ENCODE assay signal across 1 cellular context in the genomic region with DNA sequence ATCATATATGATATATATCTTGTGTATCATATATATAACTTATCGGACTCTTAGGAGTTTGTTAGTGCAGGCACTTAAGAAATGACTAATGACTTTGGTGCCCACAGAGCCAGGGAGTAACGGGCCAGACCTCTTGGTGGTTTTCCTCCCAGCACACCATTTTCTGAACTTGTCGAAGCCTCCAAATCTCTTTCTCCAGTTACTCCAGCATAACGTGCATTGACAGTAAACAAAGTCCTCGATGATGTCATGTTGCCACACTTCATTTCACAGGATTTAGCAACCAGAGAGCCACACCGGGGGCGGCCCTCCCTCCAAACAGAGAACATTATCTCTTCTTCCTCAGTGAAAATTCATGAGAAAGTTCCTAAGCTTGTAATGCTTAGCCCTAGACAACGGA.
TF ChIP-seq lines count a peak whose summit lies in the region.

No MANE protein-coding gene starts in this region.

TF ChIP-seq in K562, 482 proteins besides CTCF, POLR2A, EP300 and RAD21 (continued from another document):
- TF ChIP-seq NFATC3 (IDR thresholded peaks at IDR 0.05) (no peak), CEBPB (tag; IDR thresholded peaks at IDR 0.05) (0 out of 2 replicates have a peak, but pooled peaks have one; percentile 30), NR2F6 (CRISPR knock-in tag; IDR thresholded peaks at IDR 0.05) (no peak), CEBPG (CRISPR knock-in tag; IDR thresholded peaks at IDR 0.05) (no peak), CEBPG (tag; conservative IDR thresholded peaks at IDR 0.05 in 1 of 2, IDR thresholded peaks at IDR 0.05 in 1 of 2) (peak in 1 of 2 experiments; percentile 76; a peak in 2 of 4 replicates), ZNF707 (CRISPR knock-in tag; conservative IDR thresholded peaks at IDR 0.05) (no peak), TRIM28 (IDR thresholded peaks at IDR 0.05) (no peak), HNRNPH1 (optimal IDR thresholded peaks at IDR 0.05; ENCODE audit: low read depth, low read length) (no peak), ETS2 (tag; IDR thresholded peaks at IDR 0.05; ENCODE audit: borderline replicate concordance, poor library complexity, severe bottlenecking) (no peak), PCBP2 (IDR thresholded peaks at IDR 0.05; ENCODE audit: low read depth, low read length, poor library complexity, severe bottlenecking) (no peak), ATF7 (IDR thresholded peaks at IDR 0.05) (peak; percentile 26; the same call in 1 of the 2 replicates), ZNF133 (CRISPR knock-in tag; IDR thresholded peaks at IDR 0.05) (no peak), NFRKB (IDR thresholded peaks at IDR 0.05; ENCODE audit: low read depth) (no peak)
- TF ChIP-seq, protein P1, sequence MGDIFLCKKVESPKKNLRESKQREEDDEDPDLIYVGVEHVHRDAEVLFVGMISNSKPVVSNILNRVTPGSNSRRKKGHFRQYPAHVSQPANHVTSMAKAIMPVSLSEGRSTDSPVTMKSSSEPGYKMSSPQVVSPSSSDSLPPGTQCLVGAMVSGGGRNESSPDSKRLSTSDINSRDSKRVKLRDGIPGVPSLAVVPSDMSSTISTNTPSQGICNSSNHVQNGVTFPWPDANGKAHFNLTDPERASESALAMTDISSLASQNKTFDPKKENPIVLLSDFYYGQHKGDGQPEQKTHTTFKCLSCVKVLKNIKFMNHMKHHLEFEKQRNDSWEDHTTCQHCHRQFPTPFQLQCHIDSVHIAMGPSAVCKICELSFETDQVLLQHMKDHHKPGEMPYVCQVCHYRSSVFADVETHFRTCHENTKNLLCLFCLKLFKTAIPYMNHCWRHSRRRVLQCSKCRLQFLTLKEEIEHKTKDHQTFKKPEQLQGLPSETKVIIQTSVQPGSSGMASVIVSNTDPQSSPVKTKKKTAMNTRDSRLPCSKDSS (IDR thresholded peaks at IDR 0.05; ENCODE audit: low read depth, partially characterized antibody), result no peak
- TF ChIP-seq, protein P2, sequence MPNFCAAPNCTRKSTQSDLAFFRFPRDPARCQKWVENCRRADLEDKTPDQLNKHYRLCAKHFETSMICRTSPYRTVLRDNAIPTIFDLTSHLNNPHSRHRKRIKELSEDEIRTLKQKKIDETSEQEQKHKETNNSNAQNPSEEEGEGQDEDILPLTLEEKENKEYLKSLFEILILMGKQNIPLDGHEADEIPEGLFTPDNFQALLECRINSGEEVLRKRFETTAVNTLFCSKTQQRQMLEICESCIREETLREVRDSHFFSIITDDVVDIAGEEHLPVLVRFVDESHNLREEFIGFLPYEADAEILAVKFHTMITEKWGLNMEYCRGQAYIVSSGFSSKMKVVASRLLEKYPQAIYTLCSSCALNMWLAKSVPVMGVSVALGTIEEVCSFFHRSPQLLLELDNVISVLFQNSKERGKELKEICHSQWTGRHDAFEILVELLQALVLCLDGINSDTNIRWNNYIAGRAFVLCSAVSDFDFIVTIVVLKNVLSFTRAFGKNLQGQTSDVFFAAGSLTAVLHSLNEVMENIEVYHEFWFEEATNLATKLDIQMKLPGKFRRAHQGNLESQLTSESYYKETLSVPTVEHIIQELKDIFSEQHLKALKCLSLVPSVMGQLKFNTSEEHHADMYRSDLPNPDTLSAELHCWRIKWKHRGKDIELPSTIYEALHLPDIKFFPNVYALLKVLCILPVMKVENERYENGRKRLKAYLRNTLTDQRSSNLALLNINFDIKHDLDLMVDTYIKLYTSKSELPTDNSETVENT (CRISPR knock-in tag; IDR thresholded peaks at IDR 0.05), result no peak
- TF ChIP-seq, protein P3, sequence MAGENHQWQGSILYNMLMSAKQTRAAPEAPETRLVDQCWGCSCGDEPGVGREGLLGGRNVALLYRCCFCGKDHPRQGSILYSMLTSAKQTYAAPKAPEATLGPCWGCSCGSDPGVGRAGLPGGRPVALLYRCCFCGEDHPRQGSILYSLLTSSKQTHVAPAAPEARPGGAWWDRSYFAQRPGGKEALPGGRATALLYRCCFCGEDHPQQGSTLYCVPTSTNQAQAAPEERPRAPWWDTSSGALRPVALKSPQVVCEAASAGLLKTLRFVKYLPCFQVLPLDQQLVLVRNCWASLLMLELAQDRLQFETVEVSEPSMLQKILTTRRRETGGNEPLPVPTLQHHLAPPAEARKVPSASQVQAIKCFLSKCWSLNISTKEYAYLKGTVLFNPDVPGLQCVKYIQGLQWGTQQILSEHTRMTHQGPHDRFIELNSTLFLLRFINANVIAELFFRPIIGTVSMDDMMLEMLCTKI (IDR thresholded peaks at IDR 0.05; ENCODE audit: partially characterized antibody), result no peak
- TF ChIP-seq, protein P4, sequence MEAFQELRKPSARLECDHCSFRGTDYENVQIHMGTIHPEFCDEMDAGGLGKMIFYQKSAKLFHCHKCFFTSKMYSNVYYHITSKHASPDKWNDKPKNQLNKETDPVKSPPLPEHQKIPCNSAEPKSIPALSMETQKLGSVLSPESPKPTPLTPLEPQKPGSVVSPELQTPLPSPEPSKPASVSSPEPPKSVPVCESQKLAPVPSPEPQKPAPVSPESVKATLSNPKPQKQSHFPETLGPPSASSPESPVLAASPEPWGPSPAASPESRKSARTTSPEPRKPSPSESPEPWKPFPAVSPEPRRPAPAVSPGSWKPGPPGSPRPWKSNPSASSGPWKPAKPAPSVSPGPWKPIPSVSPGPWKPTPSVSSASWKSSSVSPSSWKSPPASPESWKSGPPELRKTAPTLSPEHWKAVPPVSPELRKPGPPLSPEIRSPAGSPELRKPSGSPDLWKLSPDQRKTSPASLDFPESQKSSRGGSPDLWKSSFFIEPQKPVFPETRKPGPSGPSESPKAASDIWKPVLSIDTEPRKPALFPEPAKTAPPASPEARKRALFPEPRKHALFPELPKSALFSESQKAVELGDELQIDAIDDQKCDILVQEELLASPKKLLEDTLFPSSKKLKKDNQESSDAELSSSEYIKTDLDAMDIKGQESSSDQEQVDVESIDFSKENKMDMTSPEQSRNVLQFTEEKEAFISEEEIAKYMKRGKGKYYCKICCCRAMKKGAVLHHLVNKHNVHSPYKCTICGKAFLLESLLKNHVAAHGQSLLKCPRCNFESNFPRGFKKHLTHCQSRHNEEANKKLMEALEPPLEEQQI (IDR thresholded peaks at IDR 0.05), result no peak
- TF ChIP-seq, protein P5, sequence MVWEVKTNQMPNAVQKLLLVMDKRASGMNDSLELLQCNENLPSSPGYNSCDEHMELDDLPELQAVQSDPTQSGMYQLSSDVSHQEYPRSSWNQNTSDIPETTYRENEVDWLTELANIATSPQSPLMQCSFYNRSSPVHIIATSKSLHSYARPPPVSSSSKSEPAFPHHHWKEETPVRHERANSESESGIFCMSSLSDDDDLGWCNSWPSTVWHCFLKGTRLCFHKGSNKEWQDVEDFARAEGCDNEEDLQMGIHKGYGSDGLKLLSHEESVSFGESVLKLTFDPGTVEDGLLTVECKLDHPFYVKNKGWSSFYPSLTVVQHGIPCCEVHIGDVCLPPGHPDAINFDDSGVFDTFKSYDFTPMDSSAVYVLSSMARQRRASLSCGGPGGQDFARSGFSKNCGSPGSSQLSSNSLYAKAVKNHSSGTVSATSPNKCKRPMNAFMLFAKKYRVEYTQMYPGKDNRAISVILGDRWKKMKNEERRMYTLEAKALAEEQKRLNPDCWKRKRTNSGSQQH (CRISPR knock-in tag; IDR thresholded peaks at IDR 0.05), result no peak
- TF ChIP-seq, protein P6, sequence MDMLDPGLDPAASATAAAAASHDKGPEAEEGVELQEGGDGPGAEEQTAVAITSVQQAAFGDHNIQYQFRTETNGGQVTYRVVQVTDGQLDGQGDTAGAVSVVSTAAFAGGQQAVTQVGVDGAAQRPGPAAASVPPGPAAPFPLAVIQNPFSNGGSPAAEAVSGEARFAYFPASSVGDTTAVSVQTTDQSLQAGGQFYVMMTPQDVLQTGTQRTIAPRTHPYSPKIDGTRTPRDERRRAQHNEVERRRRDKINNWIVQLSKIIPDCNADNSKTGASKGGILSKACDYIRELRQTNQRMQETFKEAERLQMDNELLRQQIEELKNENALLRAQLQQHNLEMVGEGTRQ (CRISPR knock-in tag; IDR thresholded peaks at IDR 0.05), result no peak
- TF ChIP-seq, protein P7, sequence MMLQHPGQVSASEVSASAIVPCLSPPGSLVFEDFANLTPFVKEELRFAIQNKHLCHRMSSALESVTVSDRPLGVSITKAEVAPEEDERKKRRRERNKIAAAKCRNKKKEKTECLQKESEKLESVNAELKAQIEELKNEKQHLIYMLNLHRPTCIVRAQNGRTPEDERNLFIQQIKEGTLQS (IDR thresholded peaks at IDR 0.05), result peak; percentile 67
- TF ChIP-seq, protein P7 (CRISPR knock-in tag; conservative IDR thresholded peaks at IDR 0.05), result no peak
- TF ChIP-seq, protein P8, sequence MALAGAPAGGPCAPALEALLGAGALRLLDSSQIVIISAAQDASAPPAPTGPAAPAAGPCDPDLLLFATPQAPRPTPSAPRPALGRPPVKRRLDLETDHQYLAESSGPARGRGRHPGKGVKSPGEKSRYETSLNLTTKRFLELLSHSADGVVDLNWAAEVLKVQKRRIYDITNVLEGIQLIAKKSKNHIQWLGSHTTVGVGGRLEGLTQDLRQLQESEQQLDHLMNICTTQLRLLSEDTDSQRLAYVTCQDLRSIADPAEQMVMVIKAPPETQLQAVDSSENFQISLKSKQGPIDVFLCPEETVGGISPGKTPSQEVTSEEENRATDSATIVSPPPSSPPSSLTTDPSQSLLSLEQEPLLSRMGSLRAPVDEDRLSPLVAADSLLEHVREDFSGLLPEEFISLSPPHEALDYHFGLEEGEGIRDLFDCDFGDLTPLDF (CRISPR knock-in tag; IDR thresholded peaks at IDR 0.05), result no peak
